In the genomic region with DNA sequence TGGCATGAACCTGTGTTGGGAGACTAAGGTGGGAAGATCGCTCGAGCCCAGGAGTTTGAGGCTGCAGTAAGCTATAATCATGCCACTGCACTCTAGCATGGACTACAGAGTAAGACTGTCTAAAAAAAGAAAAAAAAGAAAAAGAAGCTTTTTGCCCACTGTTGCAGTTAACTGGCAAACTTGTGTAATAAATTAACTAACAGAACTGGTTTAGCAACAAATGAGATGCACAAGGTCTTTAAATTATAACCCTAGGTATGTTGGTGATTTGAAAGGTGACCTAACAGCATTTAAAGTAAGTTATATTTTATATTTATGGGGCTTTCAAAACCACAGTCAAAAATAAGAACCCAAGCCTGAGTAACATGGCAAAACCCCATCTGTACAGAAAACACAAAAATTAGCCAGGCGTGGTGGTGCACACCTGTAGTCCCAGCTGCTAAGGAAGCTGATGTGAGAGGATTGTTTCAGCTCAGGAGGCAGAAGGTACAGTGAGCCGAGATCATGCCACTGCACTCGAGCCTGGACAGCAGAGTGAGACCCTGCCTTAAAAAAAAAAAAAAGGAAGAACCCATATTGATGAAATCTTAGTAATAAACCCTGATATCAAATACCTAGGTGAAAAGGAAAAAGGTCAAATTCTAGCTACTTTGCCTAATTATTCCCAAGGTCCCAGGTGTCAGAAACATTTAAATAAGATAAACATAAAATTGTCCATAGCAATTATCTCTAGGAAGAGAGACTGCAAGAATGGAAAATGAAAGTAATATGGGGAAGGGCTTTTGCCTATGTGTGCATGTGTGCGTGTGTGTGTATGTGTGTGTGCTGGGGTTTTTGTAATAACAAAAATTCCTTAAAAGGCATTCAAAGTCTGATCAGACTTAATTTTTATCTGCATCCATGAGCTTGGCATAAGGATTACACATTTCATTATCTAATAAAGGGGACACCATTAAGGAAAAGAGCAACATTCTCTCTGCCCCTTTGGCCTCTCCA, we compare ENCODE assay signal across 9 cellular contexts. TPM values are rescaled to one million over a fixed set of nuclear protein-coding genes. Genes with fewer than 3 reads are reported as not detected.
DNase-seq lines count a peak whose midpoint lies in the region; ATAC-seq and TF ChIP-seq lines count a peak whose summit lies in the region.
"Had no signal": no experiment of that assay in that cellular context is flagged by ENCODE, and none has a peak within 500 bp of the region (broad histone marks: within the 10 kb centered on the region; RNA-seq: fewer than 3 reads in every experiment).

No MANE protein-coding gene starts in this region.

- no peaks in the 10 kb centered on the region for H4K20me1 ChIP-seq in OCI-LY7 (ENCODE audit: insufficient read depth, low read length)

- no peaks in the 10 kb centered on the region for H3K36me3 Mint-ChIP-seq in activated naive CD4-positive, alpha-beta T cell treated with anti-CD3 and anti-CD28 coated beads for 36 hours (ENCODE audit: low read depth)

- peak; percentile 34 for DNase-seq in activated naive CD4-positive, alpha-beta T cell treated with anti-CD3 and anti-CD28 coated beads for 36 hours
- DNase-seq in activated naive CD4-positive, alpha-beta T cell treated with Interleukin-2 at 50 U/mL for 16 hours, result no peak
- DNase-seq in OCI-LY7 (ENCODE audit: low spot score) (peak; percentile 84), fibroblast of the aortic adventitia (ENCODE audit: low read depth) (peak; percentile 43), transverse colon (no peak), left ventricle myocardium superior (no peak), WERI-Rb-1 (no peak), lower leg skin (ENCODE audit: low spot score in 2 of 2) (no peak)
- DNase-seq: substantia nigra had no signal

- in situ Hi-C loops in transverse colon (cut with MboI; ENCODE audit: low pct_ligation_motif_present in 1 of 4, low pct_unique_long_range_greater_than_20kb in 1 of 4, low sequenced_read_pairs in 3 of 4), result no loop called here

- H3K4me3 Mint-ChIP-seq in activated naive CD4-positive, alpha-beta T cell treated with anti-CD3 and anti-CD28 coated beads for 36 hours, result no peak overlapping the region

- peaks cover 84% of the 10 kb centered on the region for H3K79me2 ChIP-seq in OCI-LY7 (ENCODE audit: insufficient read depth, low read depth, low read length)

- TF ChIP-seq CTCF in OCI-LY7 (conservative IDR thresholded peaks at IDR 0.05; ENCODE audit: low read length) (no peak), fibroblast of the aortic adventitia (IDR thresholded peaks at IDR 0.05; ENCODE audit: insufficient read depth, low read length) (no peak), transverse colon (IDR thresholded peaks at IDR 0.05) (no peak), WERI-Rb-1 (IDR thresholded peaks at IDR 0.05; ENCODE audit: low read depth, low read length) (no peak), lower leg skin (IDR thresholded peaks at IDR 0.05) (no peak)

- H3K27me3 Mint-ChIP-seq in activated naive CD4-positive, alpha-beta T cell treated with anti-CD3 and anti-CD28 coated beads for 36 hours (ENCODE audit: low read depth), result no peaks in the 10 kb centered on the region

- H3K27ac Mint-ChIP-seq in activated naive CD4-positive, alpha-beta T cell treated with anti-CD3 and anti-CD28 coated beads for 36 hours, result no peak overlapping the region

- H3K27ac ChIP-seq in OCI-LY7 (ENCODE audit: low read depth, low read length, poor library complexity, severe bottlenecking) (peak overlapping the region; percentile 89), transverse colon (peak overlapping the region in 3 of 4 donors; percentile 56 to 66 (median 57)), WERI-Rb-1 (no peak overlapping the region)

- peaks cover 11% of the 10 kb centered on the region; the same call in 1 of the 2 replicates for H3K9me3 ChIP-seq in OCI-LY7 (ENCODE audit: low read length)
- no peaks in the 10 kb centered on the region for H3K9me3 ChIP-seq in transverse colon
- H3K9me3 ChIP-seq in WERI-Rb-1 (ENCODE audit: severe bottlenecking), result no peaks in the 10 kb centered on the region

- ATAC-seq in left ventricle myocardium superior, result no peak

- CTCF ChIA-PET in activated naive CD4-positive, alpha-beta T cell treated with anti-CD3 and anti-CD28 coated beads for 36 hours (lab: Charles Lee), result interaction anchor here (0.6 to 1.2 kb wide), 7 partner anchors 10 to 41 kb away, joined by 3 to 7 read pairs (median 3); partner anchors contain the start of gene SYNE2
- CTCF ChIA-PET in OCI-LY7 (lab: Charles Lee; ENCODE audit: unreplicated experiment), result interaction anchor here (0.7 kb wide), 1 partner anchor 20 kb away, joined by 3 read pairs; no protein-coding TSS in a partner anchor

- POLR2A ChIA-PET in OCI-LY7 (lab: Charles Lee), result interaction anchor here (0.6 to 1.7 kb wide), 9 partner anchors 8 to 1809 kb away, joined by 3 to 6 read pairs (median 3); no protein-coding TSS in a partner anchor

- H3K4me1 Mint-ChIP-seq in activated naive CD4-positive, alpha-beta T cell treated with anti-CD3 and anti-CD28 coated beads for 36 hours (ENCODE audit: low read depth), result peaks cover 63% of the 10 kb centered on the region

- no peaks in the 10 kb centered on the region for H3K9me3 Mint-ChIP-seq in activated naive CD4-positive, alpha-beta T cell treated with anti-CD3 and anti-CD28 coated beads for 36 hours

- TF ChIP-seq EP300 in transverse colon (IDR thresholded peaks at IDR 0.05; ENCODE audit: low read depth), result no peak

- TF ChIP-seq POLR2A in transverse colon (IDR thresholded peaks at IDR 0.05), result no peak
- no peak for TF ChIP-seq POLR2A in lower leg skin (IDR thresholded peaks at IDR 0.05)

- H3K9me2 ChIP-seq in OCI-LY7 (ENCODE audit: insufficient read depth, low read length), result no peaks in the 10 kb centered on the region

- H2AFZ ChIP-seq in OCI-LY7 (ENCODE audit: low read length), result no peak overlapping the region

- H3K27me3 ChIP-seq in transverse colon, result no peaks in the 10 kb centered on the region
- no peaks in the 10 kb centered on the region for H3K27me3 ChIP-seq in WERI-Rb-1 (ENCODE audit: insufficient read depth, low read depth, severe bottlenecking)

- BruUV-seq in OCI-LY7 (replicated peaks; lab: Mats Ljungman, UMichigan), result no TSS peak

- H3K4me3 ChIP-seq in OCI-LY7 (ENCODE audit: low read depth, low read length, poor library complexity, severe bottlenecking), result peak overlapping the region; percentile 27
- H3K4me3 ChIP-seq in fibroblast of the aortic adventitia (ENCODE audit: low read depth, low read length), result no peak overlapping the region
- H3K4me3 ChIP-seq in transverse colon, result no peak overlapping the region
- H3K4me3 ChIP-seq in WERI-Rb-1 (ENCODE audit: low read depth, low read length), result no peak overlapping the region
- H3K4me3 ChIP-seq in lower leg skin (ENCODE audit: low read depth, poor library complexity, severe bottlenecking), result no peak overlapping the region

- H3K4me1 ChIP-seq in OCI-LY7 (ENCODE audit: insufficient read depth, low read length, poor library complexity, severe bottlenecking) (peaks cover 88% of the 10 kb centered on the region), transverse colon (peaks cover 10 to 54% (median 34%) of the 10 kb centered on the region in 4 donors)

- intact Hi-C loops in activated naive CD4-positive, alpha-beta T cell treated with anti-CD3 and anti-CD28 coated beads for 36 hours (cut with micrococcal nuclease), result loop anchor here (2.0 to 10.0 kb wide), 2 partner anchors 13 to 1437 kb away; no protein-coding TSS in a partner anchor
- intact Hi-C loops in OCI-LY7 (cut with micrococcal nuclease; ENCODE audit: unreplicated experiment), result loop anchor here (2.0 to 5.0 kb wide), 3 partner anchors 73 to 369 kb away; partner anchors contain the start of gene SGPP1
- intact Hi-C loops in transverse colon (cut with DNase I; ENCODE audit: low total_unique reads), result no loop called here
- intact Hi-C loops in left ventricle myocardium superior (cut with micrococcal nuclease), result no loop called here
- intact Hi-C loops in lower leg skin (cut with DNase I; ENCODE audit: low total_unique reads), result no loop called here

- H3K36me3 ChIP-seq in OCI-LY7 (ENCODE audit: insufficient read depth, low read length) (peaks cover 13% of the 10 kb centered on the region; the same call in 1 of the 2 replicates), transverse colon (no peaks in the 10 kb centered on the region), WERI-Rb-1 (no peaks in the 10 kb centered on the region)

- peak overlapping the region; percentile 66 for H3K4me2 ChIP-seq in OCI-LY7 (ENCODE audit: low read length)

- WGBS in transverse colon (ENCODE audit: low coverage in 1 of 2), 2 donors, result 61% methylated on average over 6 of the region's 6 CpGs
- WGBS in lower leg skin, 2 donors, result 56 to 61% methylated on average over 6 of the region's 6 CpGs

RNA-seq across cellular contexts. Expression of gene SYNE2, which starts 15.4 kb away (rescaled TPM):
- total RNA-seq in activated naive CD4-positive, alpha-beta T cell treated with anti-CD3 and anti-CD28 coated beads for 36 hours, result 10 to 100 TPM; 22.1 to 22.3 TPM
- 131 and 150 TPM in 2 replicates for total RNA-seq in OCI-LY7 (2014; rRNA removed; shearing (Covaris generic))
- total RNA-seq in OCI-LY7 (2022) (212 and 232 TPM in 2 replicates), fibroblast of the aortic adventitia (ENCODE audit: low replicate concordance) (25.8 and 42.9 TPM in 2 replicates), transverse colon (100 to 1,000 TPM; 242 to 491 (median 304) TPM), left ventricle myocardium superior (259 TPM), lower leg skin (100 to 1,000 TPM; 200 to 479 (median 232) TPM)

Comparison
In these comparisons a context has a peak if more than half of its experiments do, and no peak if none do; other contexts are left out.
1. DNase-seq: peak in activated naive CD4-positive, alpha-beta T cell treated with anti-CD3 and anti-CD28 coated beads for 36 hours (single experiment), OCI-LY7 (single experiment) and fibroblast of the aortic adventitia (single experiment); none in activated naive CD4-positive, alpha-beta T cell treated with Interleukin-2 at 50 U/mL for 16 hours (single experiment), transverse colon (single experiment), left ventricle myocardium superior (single experiment), WERI-Rb-1 (single experiment) and lower leg skin (0 of 2).
2. intact Hi-C loops: an anchor here in activated naive CD4-positive, alpha-beta T cell treated with anti-CD3 and anti-CD28 coated beads for 36 hours (2.0 to 10.0 kb wide) and OCI-LY7 (2.0 to 5.0 kb wide); none called in transverse colon, left ventricle myocardium superior and lower leg skin.